Comparison of ENCODE assay signal across 17 cellular contexts in genomic region chr6:117404548-117404947, GRCh38. TPM values are rescaled to one million over a fixed set of nuclear protein-coding genes. Genes with fewer than 3 reads are reported as not detected.
DNase-seq lines count a peak whose midpoint lies in the region; ATAC-seq and TF ChIP-seq lines count a peak whose summit lies in the region.
"Had no signal": no experiment of that assay in that cellular context is flagged by ENCODE, and none has a peak within 500 bp of the region (broad histone marks: within the 10 kb centered on the region; RNA-seq: fewer than 3 reads in every experiment).

No MANE protein-coding gene starts in this region.

- intact Hi-C loops in PC-3 (cut with micrococcal nuclease) (loop anchor here (2.0 to 5.0 kb wide), 3 partner anchors 44 to 198 kb away; partner anchors contain the start of gene GOPC), vagina (cut with DNase I) (no loop called here)

- WGBS in GM23248 (ENCODE audit: low coverage in 1 of 2, low lambda C conversion rate in 2 of 2, missing lambda C conversion rate in 2 of 2), 2 experiments = 73 to 86% methylated on average over 1 of the region's 1 CpG

- no peak overlapping the region for H3K4me3 ChIP-seq in GM23248
- no peak overlapping the region for H3K4me3 ChIP-seq in PC-3 (ENCODE audit: low read length)
- no peak overlapping the region for H3K4me3 ChIP-seq in cardiac fibroblast (replicated peaks in 1 of 2; ENCODE audit: low read depth in 2 of 2, low read length in 2 of 2)
- H3K4me3 ChIP-seq in osteoblast (ENCODE audit: insufficient read depth, low read length) = no peak overlapping the region
- H3K4me3 ChIP-seq in vagina = no peak overlapping the region
- H3K4me3 ChIP-seq: MG63, prostate gland had no signal

- peak; percentile 79 for ATAC-seq in PC-3
- no peak for ATAC-seq in GM18498 (IDR thresholded peaks at IDR 0.05; ENCODE audit: unreplicated experiment)

- H3K9me2 ChIP-seq in GM23248 (ENCODE audit: insufficient read depth) = no peaks in the 10 kb centered on the region
- H3K9me2 ChIP-seq in PC-3 (replicated peaks; ENCODE audit: low read length) = no peaks in the 10 kb centered on the region

- no peaks in the 10 kb centered on the region for H3K9me3 ChIP-seq in GM23248 (ENCODE audit: low read depth)
- H3K9me3 ChIP-seq in PC-3 (ENCODE audit: low read length) = no peaks in the 10 kb centered on the region
- no peaks in the 10 kb centered on the region for H3K9me3 ChIP-seq in osteoblast (ENCODE audit: low read depth, low read length)
- no peaks in the 10 kb centered on the region for H3K9me3 ChIP-seq in vagina
- H3K9me3 ChIP-seq: MG63, prostate gland had no signal

- H3K27ac ChIP-seq in GM23248 (no peak overlapping the region), PC-3 (ENCODE audit: low read length) (no peak overlapping the region), osteoblast (ENCODE audit: low read depth, low read length) (no peak overlapping the region), vagina (no peak overlapping the region)
- H3K27ac ChIP-seq: prostate gland had no signal

- TF ChIP-seq CTCF in PC-3 (conservative IDR thresholded peaks at IDR 0.05; ENCODE audit: low read depth, low read length) (peak; percentile 55), cardiac fibroblast (IDR thresholded peaks at IDR 0.05; ENCODE audit: low read depth, low read length) (peak; percentile 50), osteoblast (IDR thresholded peaks at IDR 0.05; ENCODE audit: extremely low read depth, low read depth, low read length) (peak; percentile 54), vagina (IDR thresholded peaks at IDR 0.05) (no peak)

- H3K36me3 ChIP-seq in GM23248 (ENCODE audit: low read depth) (no peaks in the 10 kb centered on the region), PC-3 (ENCODE audit: low read depth, low read length) (no peaks in the 10 kb centered on the region), osteoblast (ENCODE audit: insufficient read depth, low read length) (no peaks in the 10 kb centered on the region), vagina (no peaks in the 10 kb centered on the region)
- H3K36me3 ChIP-seq: MG63, prostate gland had no signal

- H4K20me1 ChIP-seq in GM23248 (ENCODE audit: insufficient read depth) = no peaks in the 10 kb centered on the region
- H4K20me1 ChIP-seq in PC-3 (ENCODE audit: low read length) = no peaks in the 10 kb centered on the region
- H4K20me1 ChIP-seq in osteoblast (ENCODE audit: insufficient read depth, low read length) = no peaks in the 10 kb centered on the region

- H3F3A ChIP-seq in GM23248 (ENCODE audit: insufficient read depth) (no peaks in the 10 kb centered on the region), PC-3 (ENCODE audit: low read length, unreplicated experiment) (no peaks in the 10 kb centered on the region)

- CTCF ChIA-PET in PC-3 (lab: Charles Lee) = interaction anchor here (1.0 kb wide), 1 partner anchor 45 kb away, joined by 3 read pairs; no protein-coding TSS in a partner anchor

- H3K27me3 ChIP-seq in GM23248 (replicated peaks; ENCODE audit: insufficient read depth) = no peaks in the 10 kb centered on the region
- no peaks in the 10 kb centered on the region for H3K27me3 ChIP-seq in PC-3 (ENCODE audit: low read length)
- no peaks in the 10 kb centered on the region for H3K27me3 ChIP-seq in osteoblast (ENCODE audit: insufficient read depth, low read length)
- no peaks in the 10 kb centered on the region for H3K27me3 ChIP-seq in vagina
- H3K27me3 ChIP-seq: MG63 had no signal

- no peak for TF ChIP-seq POLR2A in vagina (IDR thresholded peaks at IDR 0.05)

- H3K4me2 ChIP-seq in GM23248 (ENCODE audit: unreplicated experiment) (no peak overlapping the region), PC-3 (ENCODE audit: low read length) (no peak overlapping the region), osteoblast (ENCODE audit: insufficient read depth, low read length) (no peak overlapping the region)

- BruUV-seq in PC-3 (replicated peaks; lab: Mats Ljungman, UMichigan) = no TSS peak

- POLR2A ChIA-PET in PC-3 (lab: Charles Lee; ENCODE audit: unreplicated experiment) = no interaction called here

- in situ Hi-C loops in GM23248 (cut with MboI) = no loop called here

- no peak overlapping the region for H3K9ac ChIP-seq in GM23248
- H3K9ac ChIP-seq in PC-3 (ENCODE audit: low read length) = no peak overlapping the region

- H2AFZ ChIP-seq in GM23248 = no peak overlapping the region
- H2AFZ ChIP-seq in PC-3 (ENCODE audit: low read length) = no peak overlapping the region
- H2AFZ ChIP-seq in osteoblast (ENCODE audit: low read length) = no peak overlapping the region

- DNase-seq in GM23248 (peak; percentile 55), PC-3 (peak; percentile 20), cardiac fibroblast (ENCODE audit: low read depth in 2 of 2) (peak; percentile 33 to 46), osteoblast (ENCODE audit: insufficient read length, low spot score, missing footprints) (peak; percentile 45), NCI-H2171 (lab: John Stamatoyannopoulos, UW) (no peak), vagina (ENCODE audit: extremely low spot score in 2 of 2) (no peak)
- DNase-seq in activated CD4-positive, alpha-beta T cell treated with anti-CD3 and anti-CD28 coated beads for 4 hours = no peak
- DNase-seq: activated CD4-positive, alpha-beta memory T cell treated with anti-CD3 and anti-CD28 coated beads, Interleukin-2, amount 10 ng/mL, durations not matched to agents 7 days and 5 days; activated gamma-delta T cell treated with Interleukin-2 at 50 U/mL for 16 hours; COR-L47; MG63; midbrain; NCI-H2171 treated with DMSO at 0.1 percent for 48 hours; OCI-M1 had no signal

- H3K79me2 ChIP-seq in GM23248 (ENCODE audit: insufficient read depth) (no peaks in the 10 kb centered on the region), PC-3 (ENCODE audit: low read length) (no peaks in the 10 kb centered on the region), osteoblast (ENCODE audit: insufficient read depth, low read length) (no peaks in the 10 kb centered on the region)

- H3K4me1 ChIP-seq in GM23248 (ENCODE audit: insufficient read depth) (0 out of 2 replicates have a peak, but pooled peaks cover 3% of the 10 kb centered on the region), PC-3 (ENCODE audit: insufficient read depth, low read length) (peaks cover 6% of the 10 kb centered on the region; the same call in 1 of the 2 replicates), osteoblast (ENCODE audit: insufficient read depth, low read length) (no peaks in the 10 kb centered on the region), vagina (no peaks in the 10 kb centered on the region)
- H3K4me1 ChIP-seq: prostate gland had no signal

RNA-seq across cellular contexts. Expression of gene ROS1, which starts 21.2 kb away (rescaled TPM):
- 0.43 and 0.76 TPM in 2 replicates for total RNA-seq in GM23248 (2014; rRNA removed; shearing (Covaris generic))
- 0.16 and 0.20 TPM in 2 replicates for polyA plus RNA-seq in GM23248 (2016; fragmentation: Nextera tagmentation; extraction: Ambion mirVana)
- total RNA-seq in PC-3 (2014; rRNA removed) = 0.07 and 0.17 TPM in 2 replicates
- total RNA-seq in osteoblast = 0.59 and 1.4 TPM in 2 replicates
- total RNA-seq in vagina = not detected
- total RNA-seq: activated CD4-positive, alpha-beta memory T cell treated with anti-CD3 and anti-CD28 coated beads, Interleukin-2, amount 10 ng/mL, durations not matched to agents 7 days and 5 days; cerebellum had no signal

Comparison
In these comparisons a context has a peak if more than half of its experiments do, and no peak if none do; other contexts are left out.
1. DNase-seq: peak in GM23248 (single experiment), PC-3 (single experiment), cardiac fibroblast (2 of 2) and osteoblast (single experiment); none in activated CD4-positive, alpha-beta T cell treated with anti-CD3 and anti-CD28 coated beads for 4 hours (0 of 2), NCI-H2171 (single experiment) and vagina (0 of 2).
2. CTCF ChIP-seq: peak in PC-3 (single experiment), cardiac fibroblast (single experiment) and osteoblast (single experiment); none in vagina (0 of 3).